ENCODE assay signal across 35 cellular contexts in the genomic region with DNA sequence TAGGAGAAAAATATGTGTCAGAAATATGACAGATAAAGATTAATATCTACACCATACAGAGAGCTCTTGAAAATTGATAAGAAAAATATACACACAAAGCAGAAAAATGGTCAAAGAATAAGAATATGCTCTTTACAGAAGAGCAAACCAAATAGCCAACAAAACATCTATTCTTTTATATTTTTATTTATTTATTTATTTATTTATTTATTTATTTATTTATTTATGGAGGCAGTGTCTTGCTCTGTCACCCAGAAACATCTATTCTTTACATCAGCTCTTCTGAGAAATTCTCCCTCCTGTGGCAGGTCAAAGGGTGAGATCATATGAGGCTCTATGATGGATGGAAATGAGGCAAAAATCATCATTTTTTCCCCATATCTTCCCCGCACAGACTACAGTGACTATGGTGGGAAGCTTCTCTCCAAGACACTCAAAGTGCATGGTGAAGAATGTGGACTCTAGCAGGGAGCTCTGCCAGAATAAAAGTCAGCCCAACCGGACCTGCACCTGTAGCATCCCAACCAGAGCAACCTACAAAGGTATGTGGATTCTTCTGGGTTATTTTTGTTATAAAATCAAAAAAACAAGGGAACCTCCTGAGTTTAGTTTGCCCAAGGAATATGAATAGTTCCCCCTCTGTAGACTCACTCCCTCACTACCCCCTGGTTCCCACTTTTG.
"Had no signal": no experiment of that assay in that cellular context is flagged by ENCODE, and none has a peak within 500 bp of the region (broad histone marks: within the 10 kb centered on the region; RNA-seq: fewer than 3 reads in every experiment).

No MANE protein-coding gene starts in this region.

- H3K27ac Mint-ChIP-seq: activated CD4-positive, alpha-beta memory T cell treated with anti-CD3 and anti-CD28 coated beads for 36 hours; activated CD4-positive, alpha-beta T cell treated with anti-CD3 and anti-CD28 coated beads for 36 hours; activated CD8-positive, alpha-beta memory T cell treated with anti-CD3 and anti-CD28 coated beads, Interleukin-2, amount 10 ng/mL, durations not matched to agents 7 days and 5 days; activated naive CD8-positive, alpha-beta T cell treated with anti-CD3 and anti-CD28 coated beads for 36 hours; activated T-cell treated with anti-CD3 and anti-CD28 coated beads, Interleukin-2, amount 50 U/mL, for 72 hours; activated T-helper 17 cell treated with anti-CD3 and anti-CD28 coated beads, Interleukin-2, amount 50 U/mL, for 72 hours; T-cell had no signal

- ATAC-seq: activated CD4-positive, alpha-beta T cell treated with anti-CD3 and anti-CD28 coated beads for 36 hours; activated CD4-positive, CD25-positive, alpha-beta regulatory T cell treated with anti-CD3 and anti-CD28 coated beads, Interleukin-2, amount 50 U/mL, for 24 hours; activated CD8-positive, alpha-beta memory T cell treated with anti-CD3 and anti-CD28 coated beads, Interleukin-2, amount 10 ng/mL, durations not matched to agents 7 days and 5 days; activated T-cell treated with anti-CD3 and anti-CD28 coated beads, Interleukin-2, amount 50 U/mL, for 72 hours; activated T-helper 17 cell treated with anti-CD3 and anti-CD28 coated beads, Interleukin-2, amount 50 U/mL, for 72 hours; PC-3; SK-N-SH treated with all-trans-retinoic acid at 6 μM for 48 hours; T-cell had no signal

- H3K4me1 Mint-ChIP-seq: activated CD4-positive, alpha-beta T cell treated with anti-CD3 and anti-CD28 coated beads for 36 hours; activated CD8-positive, alpha-beta memory T cell treated with anti-CD3 and anti-CD28 coated beads, Interleukin-2, amount 10 ng/mL, durations not matched to agents 7 days and 5 days; activated naive CD8-positive, alpha-beta T cell treated with anti-CD3 and anti-CD28 coated beads for 36 hours; activated T-helper 17 cell treated with anti-CD3 and anti-CD28 coated beads, Interleukin-2, amount 50 U/mL, for 72 hours had no signal

- DNase-seq: activated CD4-positive, alpha-beta memory T cell treated with anti-CD3 and anti-CD28 coated beads for 36 hours; activated CD4-positive, alpha-beta T cell treated with anti-CD3 and anti-CD28 coated beads for 36 hours; activated CD4-positive, alpha-beta T cell treated with anti-CD3 and anti-CD28 coated beads, Interleukin-2, amount 50 U/mL, for 1 hour; activated CD8-positive, alpha-beta memory T cell treated with anti-CD3 and anti-CD28 coated beads, Interleukin-2, amount 10 ng/mL, durations not matched to agents 7 days and 5 days; activated effector memory CD4-positive, alpha-beta T cell treated with anti-CD3 and anti-CD28 coated beads, Interleukin-2, amount 50 U/mL, for 16 hours; activated naive CD4-positive, alpha-beta T cell; activated naive CD4-positive, alpha-beta T cell treated with anti-CD3 and anti-CD28 coated beads, Interleukin-2, amount 50 U/mL, for 16 hours; activated naive CD8-positive, alpha-beta T cell treated with anti-CD3 and anti-CD28 coated beads for 36 hours; activated T-cell treated with anti-CD3 and anti-CD28 coated beads, Interleukin-2, amount 50 U/mL, for 1 hour; activated T-cell treated with anti-CD3 and anti-CD28 coated beads, Interleukin-2, amount 50 U/mL, for 72 hours; amniotic stem cell; aorta; brain microvascular endothelial cell; central memory CD4-positive, alpha-beta T cell; Kasumi-1; KG1; MG63; NCI-H1048; NCI-H1105 treated with DMSO at 0.1 percent for 48 hours; NCI-H1436; NCI-H1694; NCI-H1930; NCI-H2081 treated with DMSO at 0.1 percent for 48 hours; NCI-H345; NCI-H524 treated with DMSO at 0.1 percent for 48 hours; PC-3; Peyer's patch; RPMI8226; SIG-M5; T-cell; T-helper 2 cell; T-helper 9 cell had no signal

- H3K9me3 Mint-ChIP-seq: activated CD4-positive, alpha-beta memory T cell treated with anti-CD3 and anti-CD28 coated beads for 36 hours; activated naive CD8-positive, alpha-beta T cell treated with anti-CD3 and anti-CD28 coated beads for 36 hours; activated T-cell treated with anti-CD3 and anti-CD28 coated beads, Interleukin-2, amount 50 U/mL, for 72 hours; activated T-helper 17 cell treated with anti-CD3 and anti-CD28 coated beads, Interleukin-2, amount 50 U/mL, for 72 hours; T-cell had no signal

- H3K27me3 Mint-ChIP-seq: activated CD4-positive, alpha-beta memory T cell treated with anti-CD3 and anti-CD28 coated beads for 36 hours; activated CD4-positive, alpha-beta T cell treated with anti-CD3 and anti-CD28 coated beads for 36 hours; activated CD8-positive, alpha-beta memory T cell treated with anti-CD3 and anti-CD28 coated beads, Interleukin-2, amount 10 ng/mL, durations not matched to agents 7 days and 5 days; activated naive CD8-positive, alpha-beta T cell treated with anti-CD3 and anti-CD28 coated beads for 36 hours; activated T-helper 17 cell treated with anti-CD3 and anti-CD28 coated beads, Interleukin-2, amount 50 U/mL, for 72 hours; T-cell had no signal

- H3K4me3 Mint-ChIP-seq: activated CD4-positive, alpha-beta memory T cell treated with anti-CD3 and anti-CD28 coated beads for 36 hours; activated CD4-positive, alpha-beta T cell treated with anti-CD3 and anti-CD28 coated beads for 36 hours; activated CD8-positive, alpha-beta memory T cell treated with anti-CD3 and anti-CD28 coated beads, Interleukin-2, amount 10 ng/mL, durations not matched to agents 7 days and 5 days; activated naive CD8-positive, alpha-beta T cell treated with anti-CD3 and anti-CD28 coated beads for 36 hours; activated T-cell treated with anti-CD3 and anti-CD28 coated beads, Interleukin-2, amount 50 U/mL, for 72 hours; activated T-helper 17 cell treated with anti-CD3 and anti-CD28 coated beads, Interleukin-2, amount 50 U/mL, for 72 hours; T-cell had no signal
